In genomic region chr2:58039170-58039611, GRCh38 we compare ENCODE assay signal across 8 cellular contexts. TPM values are rescaled to one million over a fixed set of nuclear protein-coding genes. Genes with fewer than 3 reads are reported as not detected.
DNase-seq lines count a peak whose midpoint lies in the region; ATAC-seq and TF ChIP-seq lines count a peak whose summit lies in the region.

No MANE protein-coding gene starts in this region.

- H3K27ac ChIP-seq in suprapubic skin: no peak overlapping the region
- H3K27ac ChIP-seq in caudate nucleus (ENCODE audit: low read depth, low read length): no peak overlapping the region

- WGBS in suprapubic skin: 3% methylated on average over 1 of the region's 1 CpG

- H3K4me1 ChIP-seq in suprapubic skin: no peaks in the 10 kb centered on the region

- H3K27me3 ChIP-seq in suprapubic skin: no peaks in the 10 kb centered on the region

- no peak for TF ChIP-seq EP300 in suprapubic skin (IDR thresholded peaks at IDR 0.05)

- peak; percentile 76 for ATAC-seq in GM18505 (IDR thresholded peaks at IDR 0.05; ENCODE audit: unreplicated experiment)
- ATAC-seq in GM21825 (IDR thresholded peaks at IDR 0.05; ENCODE audit: unreplicated experiment): peak; percentile 78

- H3K4me3 ChIP-seq in suprapubic skin: no peak overlapping the region

- TF ChIP-seq CTCF in suprapubic skin (IDR thresholded peaks at IDR 0.05): no peak

- DNase-seq in KG1 (lab: John Stamatoyannopoulos, UW) (peak; percentile 35), fibroblast of gingiva (ENCODE audit: low read depth) (peak; percentile 41), suprapubic skin (ENCODE audit: low spot score in 2 of 2) (no peak), NCI-H2196 (lab: John Stamatoyannopoulos, UW; ENCODE audit: unreplicated experiment) (no peak), caudate nucleus (lab: John Stamatoyannopoulos, UW) (no peak)
- no peak for DNase-seq in stimulated activated naive CD4-positive, alpha-beta T cell (lab: John Stamatoyannopoulos, UW)

- H3K9me3 ChIP-seq in suprapubic skin: no peaks in the 10 kb centered on the region

- H3K36me3 ChIP-seq in suprapubic skin: no peaks in the 10 kb centered on the region

- TF ChIP-seq POLR2A in GM18505 (IDR thresholded peaks at IDR 0.05; ENCODE audit: borderline replicate concordance, extremely low read depth, insufficient read depth, insufficient read length) (no peak), suprapubic skin (IDR thresholded peaks at IDR 0.05) (no peak)

RNA-seq across cellular contexts. Expression of gene VRK2, which starts 7.4 kb away (rescaled TPM):
- total RNA-seq in suprapubic skin: 10 to 100 TPM; 11.1 to 18.3 (median 15.1) TPM

Comparison
In these comparisons a context has a peak if more than half of its experiments do, and no peak if none do; other contexts are left out.
1. DNase-seq: peak in KG1 (single experiment) and fibroblast of gingiva (single experiment); none in suprapubic skin (0 of 2), stimulated activated naive CD4-positive, alpha-beta T cell (0 of 6), NCI-H2196 (single experiment) and caudate nucleus (0 of 61).